In genomic region chr11:112017538-112017937, GRCh38 we compare ENCODE assay signal across 1 cellular context.
TF ChIP-seq lines count a peak whose summit lies in the region.

No MANE protein-coding gene starts in this region.

TF ChIP-seq in HepG2, 621 proteins besides CTCF, POLR2A, EP300 and RAD21 (continues in another document):
- no peak for TF ChIP-seq HINFP (CRISPR knock-in tag; IDR thresholded peaks at IDR 0.05; ENCODE audit: low read depth)
- TF ChIP-seq ZNF430 (CRISPR knock-in tag; IDR thresholded peaks at IDR 0.05), result no peak
- peak; percentile 68 for TF ChIP-seq ATF1 (CRISPR knock-in tag; IDR thresholded peaks at IDR 0.05)
- TF ChIP-seq TBX3 (IDR thresholded peaks at IDR 0.05; ENCODE audit: borderline replicate concordance), result no peak
- no peak for TF ChIP-seq KDM3A (CRISPR knock-in tag; IDR thresholded peaks at IDR 0.05; ENCODE audit: low read depth)
- peak; percentile 74 for TF ChIP-seq ARID5B (CRISPR knock-in tag; IDR thresholded peaks at IDR 0.05)
- peak; percentile 33; the same call in 1 of the 2 replicates for TF ChIP-seq ZNF816 (CRISPR knock-in tag; IDR thresholded peaks at IDR 0.05; ENCODE audit: borderline replicate concordance)
- no peak for TF ChIP-seq ZNF17 (CRISPR knock-in tag; IDR thresholded peaks at IDR 0.05)
- TF ChIP-seq ARHGAP35 (CRISPR knock-in tag; IDR thresholded peaks at IDR 0.05; ENCODE audit: borderline replicate concordance), result no peak
- TF ChIP-seq DBP (CRISPR knock-in tag; IDR thresholded peaks at IDR 0.05; ENCODE audit: not compliant biosample characterization), result no peak
- no peak for TF ChIP-seq KLF6 (CRISPR knock-in tag; IDR thresholded peaks at IDR 0.05)
- TF ChIP-seq TMF1 (CRISPR knock-in tag; IDR thresholded peaks at IDR 0.05; ENCODE audit: low read depth), result no peak
- TF ChIP-seq SOX5 (CRISPR knock-in tag; IDR thresholded peaks at IDR 0.05; ENCODE audit: borderline replicate concordance), result peak; percentile 21; the same call in 1 of the 2 replicates
- no peak for TF ChIP-seq ATM (IDR thresholded peaks at IDR 0.05; ENCODE audit: borderline replicate concordance)
- TF ChIP-seq KAT2B (IDR thresholded peaks at IDR 0.05; ENCODE audit: borderline replicate concordance, low read depth, low read length), result peak; percentile 83
- TF ChIP-seq E2F5 (CRISPR knock-in tag; conservative IDR thresholded peaks at IDR 0.05), result no peak
- TF ChIP-seq CBX5 (CRISPR knock-in tag; IDR thresholded peaks at IDR 0.05; ENCODE audit: borderline replicate concordance), result no peak
- no peak for TF ChIP-seq ZNF629 (CRISPR knock-in tag; conservative IDR thresholded peaks at IDR 0.05)
- no peak for TF ChIP-seq NFE2 (CRISPR knock-in tag; IDR thresholded peaks at IDR 0.05)
- no peak for TF ChIP-seq ZNF780A (CRISPR knock-in tag; IDR thresholded peaks at IDR 0.05)
- TF ChIP-seq SIN3B (IDR thresholded peaks at IDR 0.05; ENCODE audit: low read length), result no peak
- TF ChIP-seq ZNF703 (CRISPR knock-in tag; IDR thresholded peaks at IDR 0.05; ENCODE audit: borderline replicate concordance), result peak; percentile 71; the same call in 1 of the 2 replicates
- no peak for TF ChIP-seq ZMAT5 (CRISPR knock-in tag; IDR thresholded peaks at IDR 0.05; ENCODE audit: borderline replicate concordance, low read depth)
- no peak for TF ChIP-seq IKZF4 (CRISPR knock-in tag; IDR thresholded peaks at IDR 0.05; ENCODE audit: borderline replicate concordance, low read depth, not compliant biosample characterization)
- no peak for TF ChIP-seq ZBTB14 (CRISPR knock-in tag; IDR thresholded peaks at IDR 0.05)
- no peak for TF ChIP-seq PPARG (CRISPR knock-in tag; conservative IDR thresholded peaks at IDR 0.05)
- TF ChIP-seq ELK4 (CRISPR knock-in tag; IDR thresholded peaks at IDR 0.05; ENCODE audit: borderline replicate concordance), result no peak
- no peak for TF ChIP-seq ZNF580 (CRISPR knock-in tag; IDR thresholded peaks at IDR 0.05; ENCODE audit: borderline replicate concordance, low read depth)
- no peak for TF ChIP-seq SIN3A (IDR thresholded peaks at IDR 0.05; ENCODE audit: borderline replicate concordance, low read depth, low read length)
- TF ChIP-seq ZNF264 (CRISPR knock-in tag; IDR thresholded peaks at IDR 0.05), result no peak
- peak; percentile 86; the same call in 1 of the 2 replicates for TF ChIP-seq TOE1 (CRISPR knock-in tag; IDR thresholded peaks at IDR 0.05)
- TF ChIP-seq ZNF276 (CRISPR knock-in tag; IDR thresholded peaks at IDR 0.05; ENCODE audit: low read depth), result no peak
- TF ChIP-seq PHF8 (CRISPR knock-in tag; IDR thresholded peaks at IDR 0.05), result no peak
- TF ChIP-seq HMG20A (CRISPR knock-in tag; IDR thresholded peaks at IDR 0.05; ENCODE audit: borderline replicate concordance), result peak; percentile 36; the same call in 1 of the 2 replicates
- TF ChIP-seq IKZF5 (CRISPR knock-in tag; IDR thresholded peaks at IDR 0.05), result no peak
- peak; percentile 43; the same call in 1 of the 2 replicates for TF ChIP-seq GATA4 (IDR thresholded peaks at IDR 0.05; ENCODE audit: borderline replicate concordance, low read depth)
- TF ChIP-seq ZNF280D (CRISPR knock-in tag; IDR thresholded peaks at IDR 0.05), result no peak
- TF ChIP-seq ARID4A (CRISPR knock-in tag; IDR thresholded peaks at IDR 0.05; ENCODE audit: borderline replicate concordance), result peak; percentile 74; the same call in 1 of the 2 replicates
- TF ChIP-seq PLRG1 (conservative IDR thresholded peaks at IDR 0.05), result no peak
